Comparison of ENCODE assay signal across 8 cellular contexts in genomic region chr13:50123862-50124535, GRCh38.
DNase-seq lines count a peak whose midpoint lies in the region; ATAC-seq and TF ChIP-seq lines count a peak whose summit lies in the region.

No MANE protein-coding gene starts in this region.

- peak; percentile 88 for DNase-seq in DMS 273 treated with DMSO at 0.1 percent for 48 hours (lab: John Stamatoyannopoulos, UW)
- DNase-seq in PC-9: peak; percentile 82 to 93
- DNase-seq in activated T-helper 1 cell treated with Interleukin-2 at 50 U/mL for 16 hours (ENCODE audit: low read depth): peak; percentile 55
- DNase-seq in esophagus squamous epithelium (lab: John Stamatoyannopoulos, UW): peak; percentile 93
- DNase-seq in naive B cell: peak; percentile 58
- peak; percentile 63 to 94 for DNase-seq in stimulated activated naive CD8-positive, alpha-beta T cell treated with anti-CD3 and anti-CD28 coated beads, Interleukin-15, amount 100 ng/mL, for 72 hours

- no peaks in the 10 kb centered on the region for H3K9me3 ChIP-seq in HUES6 (ENCODE audit: control insufficient read depth, insufficient read depth, low read depth, low read length)
- no peaks in the 10 kb centered on the region for H3K9me3 ChIP-seq in PC-9 (ENCODE audit: insufficient read depth, low read depth)
- H3K9me3 ChIP-seq in esophagus squamous epithelium: no peaks in the 10 kb centered on the region

- H3K4me1 ChIP-seq in HUES6 (ENCODE audit: control insufficient read depth, insufficient read depth, low read length) (peaks cover 43% of the 10 kb centered on the region), PC-9 (replicated peaks; ENCODE audit: insufficient read depth) (peaks cover 24% of the 10 kb centered on the region), esophagus squamous epithelium (peaks cover 11 to 50% (median 26%) of the 10 kb centered on the region in 3 donors)

- H3K36me3 ChIP-seq in HUES6 (ENCODE audit: control insufficient read depth, insufficient read depth, low read length) (no peaks in the 10 kb centered on the region), PC-9 (ENCODE audit: low read depth) (no peaks in the 10 kb centered on the region), esophagus squamous epithelium (no peaks in the 10 kb centered on the region)

- peaks cover 0 to 5% of the 10 kb centered on the region in 2 donors for H3K36me3 Mint-ChIP-seq in naive B cell

- TF ChIP-seq POLR2A in esophagus squamous epithelium (IDR thresholded peaks at IDR 0.05): peak in 3 of 4 donors; percentile 74 to 96 (median 93)

- no peak for TF ChIP-seq CTCF in PC-9 (conservative IDR thresholded peaks at IDR 0.05)
- TF ChIP-seq CTCF in esophagus squamous epithelium (IDR thresholded peaks at IDR 0.05): peak in 3 of 6 experiments; percentile 1 to 21 (median 11)

- POLR2A ChIA-PET in PC-9 (lab: Charles Lee; ENCODE audit: unreplicated experiment): interaction anchor here (0.5 to 0.9 kb wide), 4 partner anchors 121 to 879 kb away, joined by 3 to 4 read pairs (median 4); no protein-coding TSS in a partner anchor

- peak overlapping the region; percentile 85 for H2AFZ ChIP-seq in PC-9

- H3F3A ChIP-seq in PC-9 (ENCODE audit: insufficient read depth, low read depth): peaks cover 21% of the 10 kb centered on the region; the same call in 1 of the 2 replicates

- H3K27ac Mint-ChIP-seq in naive B cell: peak overlapping the region; percentile 94 to 99 (median 96)
- H3K27ac Mint-ChIP-seq in stimulated activated naive CD8-positive, alpha-beta T cell treated with anti-CD3 and anti-CD28 coated beads, Interleukin-15, amount 100 ng/mL, for 72 hours: peak overlapping the region; percentile 76 to 79

- H3K4me3 Mint-ChIP-seq in naive B cell: peak overlapping the region; percentile 90 to 98 (median 92)
- peak overlapping the region; percentile 79 to 93 for H3K4me3 Mint-ChIP-seq in stimulated activated naive CD8-positive, alpha-beta T cell treated with anti-CD3 and anti-CD28 coated beads, Interleukin-15, amount 100 ng/mL, for 72 hours

- H3K9ac ChIP-seq in HUES6 (ENCODE audit: low read length): peak overlapping the region; percentile 66

- intact Hi-C loops in PC-9 (cut with micrococcal nuclease; ENCODE audit: unreplicated experiment): loop anchor here (1.0 to 10.0 kb wide), 6 partner anchors 20 to 551 kb away; partner anchors contain the start of gene TRIM13
- intact Hi-C loops in esophagus squamous epithelium (cut with DNase I): loop anchor here (5.0 kb wide), 1 partner anchor 42 kb away; no protein-coding TSS in a partner anchor

- peaks cover 38% of the 10 kb centered on the region for H3K79me2 ChIP-seq in PC-9 (ENCODE audit: low read depth)

- H3K27ac ChIP-seq in HUES6 (ENCODE audit: low read depth, low read length): no peak overlapping the region; the same call in 1 of the 2 replicates
- peak overlapping the region; percentile 80 for H3K27ac ChIP-seq in PC-9
- peak overlapping the region; percentile 93 to 100 (median 99) for H3K27ac ChIP-seq in esophagus squamous epithelium

- BruUV-seq in PC-9 (replicated peaks; lab: Mats Ljungman, UMichigan): no TSS peak

- no peaks in the 10 kb centered on the region for H3K9me3 Mint-ChIP-seq in naive B cell
- H3K9me3 Mint-ChIP-seq in stimulated activated naive CD8-positive, alpha-beta T cell treated with anti-CD3 and anti-CD28 coated beads, Interleukin-15, amount 100 ng/mL, for 72 hours: no peaks in the 10 kb centered on the region

- CTCF ChIA-PET in PC-9 (lab: Charles Lee): no interaction called here

- no peaks in the 10 kb centered on the region for H4K20me1 ChIP-seq in PC-9 (ENCODE audit: insufficient read depth)

- H3K27me3 Mint-ChIP-seq in naive B cell: peaks cover 0 to 2% (median 0%) of the 10 kb centered on the region in 3 donors
- H3K27me3 Mint-ChIP-seq in stimulated activated naive CD8-positive, alpha-beta T cell treated with anti-CD3 and anti-CD28 coated beads, Interleukin-15, amount 100 ng/mL, for 72 hours: peaks cover 30% of the 10 kb centered on the region

- ATAC-seq in GM21447 (IDR thresholded peaks at IDR 0.05; ENCODE audit: unreplicated experiment) (peak; percentile 65), naive B cell (ENCODE audit: low read depth in 2 of 2) (peak; percentile 63 to 64)
- ATAC-seq in stimulated activated naive CD8-positive, alpha-beta T cell treated with anti-CD3 and anti-CD28 coated beads, Interleukin-15, amount 100 ng/mL, for 72 hours: peak; percentile 80

- H3K9me2 ChIP-seq in PC-9 (ENCODE audit: insufficient read depth): no peaks in the 10 kb centered on the region

- WGBS in esophagus squamous epithelium, 2 donors: 0 to 1% methylated on average over 5 to 18 of the region's 69 CpGs

- H3K4me3 ChIP-seq in HUES6 (ENCODE audit: low read depth, low read length): peak overlapping the region; percentile 88
- H3K4me3 ChIP-seq in PC-9: peak overlapping the region; percentile 91
- H3K4me3 ChIP-seq in esophagus squamous epithelium: peak overlapping the region; percentile 64 to 96 (median 80)

- peak overlapping the region; percentile 87 for H3K4me2 ChIP-seq in PC-9

- H3K27me3 ChIP-seq in HUES6 (ENCODE audit: control insufficient read depth, insufficient read depth, low read length): peaks cover 86% of the 10 kb centered on the region
- no peaks in the 10 kb centered on the region for H3K27me3 ChIP-seq in PC-9 (ENCODE audit: insufficient read depth, low read depth)
- peaks cover 0 to 27% (median 2%) of the 10 kb centered on the region in 4 donors for H3K27me3 ChIP-seq in esophagus squamous epithelium

- peaks cover 47 to 68% (median 65%) of the 10 kb centered on the region in 3 donors for H3K4me1 Mint-ChIP-seq in naive B cell
- H3K4me1 Mint-ChIP-seq in stimulated activated naive CD8-positive, alpha-beta T cell treated with anti-CD3 and anti-CD28 coated beads, Interleukin-15, amount 100 ng/mL, for 72 hours: peaks cover 50% of the 10 kb centered on the region
